ENCODE assay signal across 8 cellular contexts in the genomic region with DNA sequence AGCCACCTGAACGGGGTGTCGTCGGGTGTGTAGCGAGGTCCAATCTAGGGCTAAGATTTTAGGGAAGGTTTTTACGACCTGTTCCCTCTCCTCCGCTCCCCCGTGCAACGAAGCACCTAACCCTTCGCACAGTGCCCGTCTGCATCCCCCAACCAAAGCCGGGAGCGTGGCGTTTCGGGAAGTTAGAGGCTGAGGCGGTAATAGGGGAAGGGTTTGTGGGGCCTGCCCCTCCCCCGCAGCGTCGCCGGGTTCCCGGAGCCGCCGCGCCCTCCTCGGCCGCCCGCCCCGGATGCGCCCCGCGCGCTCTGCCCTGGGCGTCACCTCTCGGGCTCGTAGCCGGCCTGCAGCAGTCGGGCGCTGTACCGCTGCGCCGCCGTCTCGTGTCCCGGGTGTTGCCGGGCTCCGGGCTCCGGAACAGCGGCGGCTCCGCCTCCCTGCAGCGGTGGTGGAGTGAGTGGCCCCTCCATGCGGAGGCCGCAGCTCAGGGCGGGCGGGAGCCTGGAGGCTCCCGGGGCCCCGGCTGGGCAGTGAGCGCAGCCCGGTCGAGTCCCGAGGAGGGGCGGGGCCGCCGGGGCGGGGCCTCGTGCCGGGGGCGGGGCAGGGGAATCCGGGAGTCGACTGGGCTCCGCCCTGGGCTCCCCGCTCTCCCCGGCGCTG. TPM values are rescaled to one million over a fixed set of nuclear protein-coding genes. Genes with fewer than 3 reads are reported as not detected.
DNase-seq lines count a peak whose midpoint lies in the region; ATAC-seq and TF ChIP-seq lines count a peak whose summit lies in the region.

A gene (minus strand): TSS at position 548 of the 657 bp plus-strand sequence. CDS start 81 bp downstream, at position 467.

- H3K9me3 Mint-ChIP-seq in activated naive CD8-positive, alpha-beta T cell treated with anti-CD3 and anti-CD28 coated beads for 36 hours, result no peaks in the 10 kb centered on the region
- no peaks in the 10 kb centered on the region for H3K9me3 Mint-ChIP-seq in type B pancreatic cell

- no peaks in the 10 kb centered on the region for H3K36me3 Mint-ChIP-seq in activated naive CD8-positive, alpha-beta T cell treated with anti-CD3 and anti-CD28 coated beads for 36 hours
- no peaks in the 10 kb centered on the region for H3K36me3 Mint-ChIP-seq in type B pancreatic cell

- no peaks in the 10 kb centered on the region for H3K36me3 ChIP-seq in heart left ventricle

- ATAC-seq in GM21526 (IDR thresholded peaks at IDR 0.05; ENCODE audit: low FRiP score, unreplicated experiment), result peak; percentile 75
- ATAC-seq in heart left ventricle, result peak; percentile 71 to 94 (median 92)

- 2 to 8% (median 3%) methylated on average over 8 to 73 of the region's 73 CpGs for WGBS in heart left ventricle, 4 donors

- intact Hi-C loops in heart left ventricle (cut with DNase I), result loop anchor here in 2 of 10 donors (10.0 kb wide), 2 partner anchors 45 to 55 kb away; a partner anchor contains a TSS
- intact Hi-C loops in posterior cingulate gyrus (cut with DNase I), result loop anchor here (5.0 kb wide), 1 partner anchor 62 kb away; no protein-coding TSS in a partner anchor

- DNase-seq in EH (ENCODE audit: low read depth), result peak; percentile 83
- DNase-seq in HuH-7 (ENCODE audit: low spot score), result peak; percentile 94
- peak; percentile 74 for DNase-seq in SKM-1 treated with dmso at 0.1 percent for 144 hours (lab: John Stamatoyannopoulos, UW; ENCODE audit: unreplicated experiment)
- peak; percentile 86 for DNase-seq in activated naive CD8-positive, alpha-beta T cell treated with anti-CD3 and anti-CD28 coated beads for 36 hours
- DNase-seq in heart left ventricle, result peak; percentile 89 to 96 (median 91)
- DNase-seq in posterior cingulate gyrus, result peak; percentile 74 to 98 (median 85)
- DNase-seq in type B pancreatic cell (ENCODE audit: extremely low spot score, unreplicated experiment), result peak; percentile 92

- peak in 1 of 2 donors; percentile 78 for TF ChIP-seq POLR2A in heart left ventricle (IDR thresholded peaks at IDR 0.05)

- H3K27ac ChIP-seq in heart left ventricle, result peak within 1 kb of the TSS; percentile 21 to 94 (median 82)

- peak within 1 kb of the TSS; percentile 90 for H3K4me3 Mint-ChIP-seq in activated naive CD8-positive, alpha-beta T cell treated with anti-CD3 and anti-CD28 coated beads for 36 hours
- peak within 1 kb of the TSS; percentile 96 for H3K4me3 Mint-ChIP-seq in type B pancreatic cell

- H3K4me3 ChIP-seq in heart left ventricle, result peak within 1 kb of the TSS; percentile 48 to 87 (median 71)

- peaks cover 14% of the 10 kb centered on the region for H3K27me3 Mint-ChIP-seq in activated naive CD8-positive, alpha-beta T cell treated with anti-CD3 and anti-CD28 coated beads for 36 hours
- H3K27me3 Mint-ChIP-seq in type B pancreatic cell, result peaks cover 15% of the 10 kb centered on the region

- TF ChIP-seq CTCF in heart left ventricle (IDR thresholded peaks at IDR 0.05), result peak in 1 of 12 donors; percentile 5
- no peak for TF ChIP-seq CTCF in type B pancreatic cell (conservative IDR thresholded peaks at IDR 0.05)

- H3K4me1 Mint-ChIP-seq in activated naive CD8-positive, alpha-beta T cell treated with anti-CD3 and anti-CD28 coated beads for 36 hours, result peaks cover 23% of the 10 kb centered on the region
- H3K4me1 Mint-ChIP-seq in type B pancreatic cell (ENCODE audit: unreplicated experiment), result peaks cover 27% of the 10 kb centered on the region

- H3K27ac Mint-ChIP-seq in activated naive CD8-positive, alpha-beta T cell treated with anti-CD3 and anti-CD28 coated beads for 36 hours, result peak within 1 kb of the TSS; percentile 54
- H3K27ac Mint-ChIP-seq in type B pancreatic cell, result peak within 1 kb of the TSS; percentile 98

- H3K9me3 ChIP-seq in heart left ventricle, result no peaks in the 10 kb centered on the region

- H3K4me1 ChIP-seq in heart left ventricle, result peaks cover 0 to 54% (median 39%) of the 10 kb centered on the region in 12 donors

- no peaks in the 10 kb centered on the region for H3K27me3 ChIP-seq in heart left ventricle

RNA-seq across cellular contexts. Expression of the gene that starts here (rescaled TPM):
- total RNA-seq in activated naive CD8-positive, alpha-beta T cell treated with anti-CD3 and anti-CD28 coated beads for 36 hours, result 10 to 100 TPM; 71.0 to 73.9 TPM
- total RNA-seq in heart left ventricle (10 to 100 TPM; 12.3 to 65.3 (median 25.7) TPM), type B pancreatic cell (ENCODE audit: low replicate concordance) (34.4 and 42.2 TPM in 2 replicates)
- 10 to 100 TPM; 16.6 to 23.6 TPM for polyA plus RNA-seq in heart left ventricle

Comparison
In these comparisons a context has a peak if more than half of its experiments do, and no peak if none do; other contexts are left out.
1. Peak in every context shown above with its lines: DNase-seq, ATAC-seq, H3K4me3 ChIP-seq and H3K27ac ChIP-seq.